In genomic region chr2:119864318-119864717, GRCh38 we compare ENCODE assay signal across 12 cellular contexts.
DNase-seq lines count a peak whose midpoint lies in the region; ATAC-seq and TF ChIP-seq lines count a peak whose summit lies in the region.
"Had no signal": no experiment of that assay in that cellular context is flagged by ENCODE, and none has a peak within 500 bp of the region (broad histone marks: within the 10 kb centered on the region; RNA-seq: fewer than 3 reads in every experiment).

No MANE protein-coding gene starts in this region.

- H3K4me1 Mint-ChIP-seq in naive thymus-derived CD8-positive, alpha-beta T cell, result peaks cover 25 to 82% (median 78%) of the 10 kb centered on the region in 4 donors

- intact Hi-C loops in lower lobe of right lung (cut with DNase I), result no loop called here

- H3K4me3 Mint-ChIP-seq in naive thymus-derived CD8-positive, alpha-beta T cell, result no peak overlapping the region
- H3K4me3 Mint-ChIP-seq: activated naive CD4-positive, alpha-beta T cell treated with anti-CD3 and anti-CD28 coated beads for 36 hours had no signal

- H3K4me1 ChIP-seq in lower lobe of right lung (no peaks in the 10 kb centered on the region), Peyer's patch (no peaks in the 10 kb centered on the region)

- no peaks in the 10 kb centered on the region for H3K9me3 ChIP-seq in lower lobe of right lung
- no peaks in the 10 kb centered on the region for H3K9me3 ChIP-seq in Peyer's patch

- H3K36me3 Mint-ChIP-seq in naive thymus-derived CD8-positive, alpha-beta T cell, result peaks cover 5 to 33% (median 30%) of the 10 kb centered on the region in 3 donors

- peak; percentile 3 for DNase-seq in GDM1 (lab: John Stamatoyannopoulos, UW)
- peak; percentile 12 for DNase-seq in HCEC 1CT
- peak; percentile 84 for DNase-seq in OCI-M1 (lab: John Stamatoyannopoulos, UW)
- DNase-seq in lower lobe of right lung, result no peak
- no peak for DNase-seq in naive thymus-derived CD8-positive, alpha-beta T cell
- no peak for DNase-seq in G401 (ENCODE audit: low spot score)
- no peak for DNase-seq in Peyer's patch
- DNase-seq in NCI-H446 (lab: John Stamatoyannopoulos, UW), result no peak
- DNase-seq: activated naive CD4-positive, alpha-beta T cell treated with anti-CD3 and anti-CD28 coated beads for 36 hours; DND-41; NCI-H226 had no signal

- no peak overlapping the region for H3K27ac ChIP-seq in lower lobe of right lung
- H3K27ac ChIP-seq in Peyer's patch, result no peak overlapping the region
- H3K27ac ChIP-seq: epithelial cell of prostate had no signal

- H3K27me3 Mint-ChIP-seq in naive thymus-derived CD8-positive, alpha-beta T cell, result no peaks in the 10 kb centered on the region

- peak overlapping the region in 4 of 10 donors; percentile 44 to 73 (median 47) for H3K27ac Mint-ChIP-seq in naive thymus-derived CD8-positive, alpha-beta T cell
- H3K27ac Mint-ChIP-seq: activated naive CD4-positive, alpha-beta T cell treated with anti-CD3 and anti-CD28 coated beads for 36 hours had no signal

- TF ChIP-seq POLR2A in Peyer's patch (IDR thresholded peaks at IDR 0.05), result no peak

- TF ChIP-seq CTCF in lower lobe of right lung (IDR thresholded peaks at IDR 0.05), result no peak
- no peak for TF ChIP-seq CTCF in Peyer's patch (IDR thresholded peaks at IDR 0.05)

- peaks cover 0 to 7% (median 0%) of the 10 kb centered on the region in 9 donors for H3K9me3 Mint-ChIP-seq in naive thymus-derived CD8-positive, alpha-beta T cell

- H3K36me3 ChIP-seq in lower lobe of right lung, result no peaks in the 10 kb centered on the region
- H3K36me3 ChIP-seq in Peyer's patch, result no peaks in the 10 kb centered on the region

- peak; percentile 43 to 54 for ATAC-seq in lower lobe of right lung
- ATAC-seq in naive thymus-derived CD8-positive, alpha-beta T cell, result no peak

- H3K4me3 ChIP-seq in lower lobe of right lung (no peak overlapping the region), Peyer's patch (no peak overlapping the region)

- H3K27me3 ChIP-seq in lower lobe of right lung (ENCODE audit: low read depth) (no peaks in the 10 kb centered on the region), Peyer's patch (no peaks in the 10 kb centered on the region)

- in situ Hi-C loops in G401 (cut with HindIII; ENCODE audit: low sequenced_read_pairs), result no loop called here

- POLR2A ChIA-PET in naive thymus-derived CD8-positive, alpha-beta T cell (lab: Charles Lee), result no interaction called here

Comparison
In these comparisons a context has a peak if more than half of its experiments do, and no peak if none do; other contexts are left out.
1. DNase-seq: peak in GDM1 (single experiment), HCEC 1CT (single experiment) and OCI-M1 (single experiment); none in lower lobe of right lung (single experiment), naive thymus-derived CD8-positive, alpha-beta T cell (0 of 10), G401 (single experiment), Peyer's patch (0 of 3) and NCI-H446 (0 of 2).
2. ATAC-seq: peak in lower lobe of right lung (2 of 2); none in naive thymus-derived CD8-positive, alpha-beta T cell (0 of 2).